Comparison of ENCODE assay signal across 15 cellular contexts in the genomic region with DNA sequence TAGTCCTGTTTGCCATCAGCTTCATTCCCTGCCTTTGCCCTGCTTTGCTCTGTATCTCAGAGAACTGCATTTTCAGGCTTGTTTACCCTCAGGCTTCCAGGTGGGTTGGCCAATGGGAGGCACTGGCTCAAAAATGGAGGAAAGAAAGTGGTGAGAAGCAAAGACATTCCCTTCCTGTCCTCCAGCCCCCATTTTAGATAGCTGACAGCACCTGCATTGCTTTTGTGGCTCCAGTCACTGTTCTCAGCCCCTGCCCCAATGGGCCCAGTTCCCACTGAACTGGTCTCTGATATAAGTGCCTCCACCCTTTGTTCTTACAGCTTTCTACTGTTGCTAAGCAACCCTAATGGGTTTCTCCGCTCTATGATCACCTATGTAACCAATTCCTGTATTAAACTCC.
"Had no signal": no experiment of that assay in that cellular context is flagged by ENCODE, and none has a peak within 500 bp of the region (broad histone marks: within the 10 kb centered on the region; RNA-seq: fewer than 3 reads in every experiment).

No MANE protein-coding gene starts in this region.

- H3K9me3 Mint-ChIP-seq: activated naive CD4-positive, alpha-beta T cell treated with anti-CD3 and anti-CD28 coated beads, Interleukin-2, amount 50 U/mL, for 72 hours; central memory CD8-positive, alpha-beta T cell; stimulated activated naive CD8-positive, alpha-beta T cell treated with anti-CD3 and anti-CD28 coated beads, Interleukin-15, amount 100 ng/mL, for 72 hours had no signal

- H3K4me3 ChIP-seq: left ventricle myocardium inferior, pancreas, testis had no signal

- H3K36me3 Mint-ChIP-seq: activated naive CD4-positive, alpha-beta T cell treated with anti-CD3 and anti-CD28 coated beads, Interleukin-2, amount 50 U/mL, for 72 hours; brain had no signal

- H3K27ac ChIP-seq: left ventricle myocardium inferior, pancreas, testis had no signal

- H3K27ac Mint-ChIP-seq: activated naive CD4-positive, alpha-beta T cell treated with anti-CD3 and anti-CD28 coated beads, Interleukin-2, amount 50 U/mL, for 72 hours; brain; stimulated activated naive CD8-positive, alpha-beta T cell treated with anti-CD3 and anti-CD28 coated beads, Interleukin-15, amount 100 ng/mL, for 72 hours had no signal

- ATAC-seq: activated naive CD4-positive, alpha-beta T cell treated with anti-CD3 and anti-CD28 coated beads, Interleukin-2, amount 50 U/mL, for 72 hours; pancreas; stimulated activated naive CD8-positive, alpha-beta T cell treated with anti-CD3 and anti-CD28 coated beads, Interleukin-15, amount 100 ng/mL, for 72 hours had no signal

- H3K27me3 ChIP-seq: pancreas, testis had no signal

- H3K4me3 Mint-ChIP-seq: brain; central memory CD8-positive, alpha-beta T cell; neural crest cell; stimulated activated naive CD8-positive, alpha-beta T cell treated with anti-CD3 and anti-CD28 coated beads, Interleukin-15, amount 100 ng/mL, for 72 hours had no signal

- H3K9me3 ChIP-seq: left ventricle myocardium inferior, pancreas, testis had no signal

- H3K4me1 ChIP-seq: left ventricle myocardium inferior, pancreas, testis had no signal

- DNase-seq: activated CD4-positive, alpha-beta T cell treated with anti-CD3 and anti-CD28 coated beads, Interleukin-2, amount 50 U/mL, for 1 hour; activated CD4-positive, CD25-positive, alpha-beta regulatory T cell; amygdala; cortex of kidney; effector memory CD4-positive, alpha-beta T cell; kidney; left ventricle myocardium inferior; pancreas; stimulated activated CD4-positive, alpha-beta T cell treated with anti-CD3 and anti-CD28 coated beads, Interleukin-4, amount 100 ng/mL, for 24 hours; stimulated activated naive CD8-positive, alpha-beta T cell treated with anti-CD3 and anti-CD28 coated beads, Interleukin-15, amount 100 ng/mL, for 72 hours; testis had no signal

- H3K4me1 Mint-ChIP-seq: neural crest cell had no signal

- H3K36me3 ChIP-seq: left ventricle myocardium inferior, pancreas had no signal
